8 cellular contexts compared by ENCODE assay signal in genomic region chr11:119585038-119585666, GRCh38.
DNase-seq lines count a peak whose midpoint lies in the region; ATAC-seq and TF ChIP-seq lines count a peak whose summit lies in the region.

No MANE protein-coding gene starts in this region.

- H3K27ac ChIP-seq in thyroid gland = peak overlapping the region in 1 of 3 donors; percentile 41

- H3K9me3 ChIP-seq in thyroid gland = no peaks in the 10 kb centered on the region

- TF ChIP-seq CTCF in brain (conservative IDR thresholded peaks at IDR 0.05) (no peak), thyroid gland (IDR thresholded peaks at IDR 0.05) (no peak)

- peaks cover 0 to 6% (median 4%) of the 10 kb centered on the region in 5 experiments for H3K9me3 Mint-ChIP-seq in brain

- peak overlapping the region in 3 of 5 experiments; percentile 89 to 96 (median 95) for H3K27ac Mint-ChIP-seq in brain

- TF ChIP-seq POLR2A in thyroid gland (IDR thresholded peaks at IDR 0.05) = no peak

- no peak for ATAC-seq in HG03469 (IDR thresholded peaks at IDR 0.05; ENCODE audit: unreplicated experiment)
- ATAC-seq in HG03457 (IDR thresholded peaks at IDR 0.05; ENCODE audit: unreplicated experiment) = no peak

- 10 to 20% methylated on average over 10 to 14 of the region's 38 CpGs for WGBS in thyroid gland, 2 donors

- H3K4me3 Mint-ChIP-seq in brain = peak overlapping the region; percentile 87 to 88 (median 88)

- H3K27me3 ChIP-seq in thyroid gland = no peaks in the 10 kb centered on the region

- peaks cover 40% of the 10 kb centered on the region for H3K4me1 Mint-ChIP-seq in brain

- H3K36me3 ChIP-seq in thyroid gland = no peaks in the 10 kb centered on the region

- peaks cover 11% of the 10 kb centered on the region for H3K27me3 Mint-ChIP-seq in brain

- peak overlapping the region in 1 of 3 donors; percentile 40 for H3K4me3 ChIP-seq in thyroid gland (replicated peaks in 1 of 3)

- intact Hi-C loops in thyroid gland (cut with DNase I) = no loop called here

- no peaks in the 10 kb centered on the region for H3K36me3 Mint-ChIP-seq in brain

- DNase-seq in NCI-H2107 treated with DMSO at 0.1 percent for 48 hours (lab: John Stamatoyannopoulos, UW; ENCODE audit: unreplicated experiment) (peak; percentile 37), NCI-H2107 (lab: John Stamatoyannopoulos, UW) (no peak), left kidney (ENCODE audit: low read depth, low spot score) (peak; percentile 62), thyroid gland (peak; percentile 43 to 45), A172 (ENCODE audit: low spot score) (no peak)

- peaks cover 14 to 16% of the 10 kb centered on the region in 2 donors for H3K4me1 ChIP-seq in thyroid gland

Comparison
In these comparisons a context has a peak if more than half of its experiments do, and no peak if none do; other contexts are left out.
1. DNase-seq: peak in NCI-H2107 treated with DMSO at 0.1 percent for 48 hours (single experiment), left kidney (single experiment) and thyroid gland (2 of 2); none in NCI-H2107 (single experiment) and A172 (single experiment).